Comparison of ENCODE assay signal across 9 cellular contexts in the genomic region with DNA sequence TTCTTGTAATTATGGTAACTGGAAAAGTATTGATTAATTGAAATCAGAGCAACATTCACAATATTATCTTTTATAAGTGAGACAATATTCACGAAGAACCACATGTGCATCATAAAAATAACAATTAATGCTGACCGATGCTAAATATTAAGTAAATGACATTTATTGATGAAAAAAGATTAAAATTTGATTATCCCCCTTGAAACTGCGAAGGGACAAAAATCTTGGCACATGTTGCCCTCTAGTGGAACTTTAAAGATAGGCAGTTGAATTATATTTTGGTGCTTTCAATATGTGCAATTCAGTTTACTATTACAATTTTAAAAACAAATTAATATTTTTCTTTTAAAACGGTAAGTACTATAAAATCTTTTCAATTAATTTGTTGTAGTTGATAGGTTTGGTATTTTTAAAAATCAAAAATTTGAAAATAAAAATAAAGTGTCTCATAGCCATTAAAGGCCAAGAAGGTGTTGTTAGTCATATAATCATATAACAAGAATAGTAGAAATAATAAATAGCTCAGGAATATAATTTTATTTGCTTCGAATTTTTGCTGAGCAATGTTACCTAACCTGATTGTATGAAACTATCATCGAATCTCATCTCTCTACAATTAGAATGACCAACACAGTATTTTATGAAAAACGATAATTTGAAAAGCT.
A peak's percentile ranks its signal among the peaks of the same experiment; 100 is the strongest.
DNase-seq lines count a peak whose midpoint lies in the region; ATAC-seq, FAIRE-seq and TF ChIP-seq lines count a peak whose summit lies in the region.
"Had no signal": no experiment of that assay in that cellular context is flagged by ENCODE, and none has a peak within 500 bp of the region (broad histone marks: within the 10 kb centered on the region; RNA-seq: fewer than 3 reads in every experiment).

No MANE protein-coding gene starts in this region.

- POLR2A ChIA-PET in naive thymus-derived CD8-positive, alpha-beta T cell (lab: Charles Lee) = no interaction called here

- no peak for FAIRE-seq in HTR-8/SVneo (lab: Jason Lieb, UNC)

- peak; percentile 39; the same call in 2 of the 3 replicates for TF ChIP-seq CTCF in GM12872 (IDR thresholded peaks at IDR 0.05; ENCODE audit: insufficient read depth, low read depth, low read length)
- TF ChIP-seq CTCF in brain (conservative IDR thresholded peaks at IDR 0.05) = peak; percentile 83 to 87
- peak; percentile 69 to 87 (median 79) for TF ChIP-seq CTCF in nephron (IDR thresholded peaks at IDR 0.05; ENCODE audit: unreplicated experiment in 3 of 3)

- H3K4me1 Mint-ChIP-seq in brain = no peaks in the 10 kb centered on the region
- H3K4me1 Mint-ChIP-seq in nephron = no peaks in the 10 kb centered on the region
- H3K4me1 Mint-ChIP-seq in naive thymus-derived CD8-positive, alpha-beta T cell = no peaks in the 10 kb centered on the region

- TF ChIP-seq EP300 in Ishikawa (IDR thresholded peaks at IDR 0.05; ENCODE audit: borderline replicate concordance) = no peak

- H3K4me3 Mint-ChIP-seq in brain (no peak overlapping the region), nephron (no peak overlapping the region)
- H3K4me3 Mint-ChIP-seq in naive thymus-derived CD8-positive, alpha-beta T cell = no peak overlapping the region
- H3K4me3 Mint-ChIP-seq: T-helper 1 cell treated with Interleukin-12 subunit alpha and Interleukin-12 subunit beta and Interleukin-4 antibody, amounts not matched to agents 30 μg/mL and 1 μg/mL, for 36 hours had no signal

- peaks cover 3% of the 10 kb centered on the region for H3K36me3 Mint-ChIP-seq in brain
- peaks cover 4% of the 10 kb centered on the region for H3K36me3 Mint-ChIP-seq in nephron (ENCODE audit: low read depth)
- no peaks in the 10 kb centered on the region for H3K36me3 Mint-ChIP-seq in naive thymus-derived CD8-positive, alpha-beta T cell

- H3K27ac Mint-ChIP-seq in brain (no peak overlapping the region), nephron (no peak overlapping the region)
- H3K27ac Mint-ChIP-seq in naive thymus-derived CD8-positive, alpha-beta T cell = no peak overlapping the region
- H3K27ac Mint-ChIP-seq: T-helper 1 cell treated with Interleukin-12 subunit alpha and Interleukin-12 subunit beta and Interleukin-4 antibody, amounts not matched to agents 30 μg/mL and 1 μg/mL, for 36 hours had no signal

- no peak for ATAC-seq in GM19035 (IDR thresholded peaks at IDR 0.05; ENCODE audit: unreplicated experiment)
- ATAC-seq in naive thymus-derived CD8-positive, alpha-beta T cell = no peak

- H3K27me3 Mint-ChIP-seq in brain (no peaks in the 10 kb centered on the region), nephron (ENCODE audit: low read depth) (no peaks in the 10 kb centered on the region)
- H3K27me3 Mint-ChIP-seq in naive thymus-derived CD8-positive, alpha-beta T cell = no peaks in the 10 kb centered on the region

- H3K9me3 Mint-ChIP-seq in brain (peaks cover 0 to 8% (median 3%) of the 10 kb centered on the region in 5 experiments), nephron (peaks cover 3% of the 10 kb centered on the region)
- peaks cover 0 to 10% (median 2%) of the 10 kb centered on the region in 9 donors for H3K9me3 Mint-ChIP-seq in naive thymus-derived CD8-positive, alpha-beta T cell
- H3K9me3 Mint-ChIP-seq: T-helper 1 cell treated with Interleukin-12 subunit alpha and Interleukin-12 subunit beta and Interleukin-4 antibody, amounts not matched to agents 30 μg/mL and 1 μg/mL, for 36 hours had no signal

- TF ChIP-seq RAD21 in Ishikawa (IDR thresholded peaks at IDR 0.05; ENCODE audit: low read depth) = peak; percentile 69

- no peak for DNase-seq in OCI-M2 (lab: John Stamatoyannopoulos, UW; ENCODE audit: unreplicated experiment)
- no peak for DNase-seq in HTR-8/SVneo (ENCODE audit: insufficient read length, low spot score)
- DNase-seq in naive thymus-derived CD8-positive, alpha-beta T cell = no peak

TF ChIP-seq in Ishikawa, 13 proteins besides CTCF, POLR2A, EP300 and RAD21:
- no peak for TF ChIP-seq ZBTB7A (IDR thresholded peaks at IDR 0.05; ENCODE audit: low read depth)
- TF ChIP-seq, protein P1, sequence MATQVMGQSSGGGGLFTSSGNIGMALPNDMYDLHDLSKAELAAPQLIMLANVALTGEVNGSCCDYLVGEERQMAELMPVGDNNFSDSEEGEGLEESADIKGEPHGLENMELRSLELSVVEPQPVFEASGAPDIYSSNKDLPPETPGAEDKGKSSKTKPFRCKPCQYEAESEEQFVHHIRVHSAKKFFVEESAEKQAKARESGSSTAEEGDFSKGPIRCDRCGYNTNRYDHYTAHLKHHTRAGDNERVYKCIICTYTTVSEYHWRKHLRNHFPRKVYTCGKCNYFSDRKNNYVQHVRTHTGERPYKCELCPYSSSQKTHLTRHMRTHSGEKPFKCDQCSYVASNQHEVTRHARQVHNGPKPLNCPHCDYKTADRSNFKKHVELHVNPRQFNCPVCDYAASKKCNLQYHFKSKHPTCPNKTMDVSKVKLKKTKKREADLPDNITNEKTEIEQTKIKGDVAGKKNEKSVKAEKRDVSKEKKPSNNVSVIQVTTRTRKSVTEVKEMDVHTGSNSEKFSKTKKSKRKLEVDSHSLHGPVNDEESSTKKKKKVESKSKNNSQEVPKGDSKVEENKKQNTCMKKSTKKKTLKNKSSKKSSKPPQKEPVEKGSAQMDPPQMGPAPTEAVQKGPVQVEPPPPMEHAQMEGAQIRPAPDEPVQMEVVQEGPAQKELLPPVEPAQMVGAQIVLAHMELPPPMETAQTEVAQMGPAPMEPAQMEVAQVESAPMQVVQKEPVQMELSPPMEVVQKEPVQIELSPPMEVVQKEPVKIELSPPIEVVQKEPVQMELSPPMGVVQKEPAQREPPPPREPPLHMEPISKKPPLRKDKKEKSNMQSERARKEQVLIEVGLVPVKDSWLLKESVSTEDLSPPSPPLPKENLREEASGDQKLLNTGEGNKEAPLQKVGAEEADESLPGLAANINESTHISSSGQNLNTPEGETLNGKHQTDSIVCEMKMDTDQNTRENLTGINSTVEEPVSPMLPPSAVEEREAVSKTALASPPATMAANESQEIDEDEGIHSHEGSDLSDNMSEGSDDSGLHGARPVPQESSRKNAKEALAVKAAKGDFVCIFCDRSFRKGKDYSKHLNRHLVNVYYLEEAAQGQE (IDR thresholded peaks at IDR 0.05; ENCODE audit: low read depth) = no peak
- no peak for TF ChIP-seq TAF1 (IDR thresholded peaks at IDR 0.05; ENCODE audit: low read depth)
- TF ChIP-seq CREB1 (IDR thresholded peaks at IDR 0.05; ENCODE audit: low read depth) = no peak
- TF ChIP-seq CEBPB (IDR thresholded peaks at IDR 0.05) = no peak
